Comparison of ENCODE assay signal across 21 cellular contexts in genomic region chr12:129871991-129872969, GRCh38. TPM values are rescaled to one million over a fixed set of nuclear protein-coding genes. Genes with fewer than 3 reads are reported as not detected.
DNase-seq lines count a peak whose midpoint lies in the region; TF ChIP-seq lines count a peak whose summit lies in the region.
"Had no signal": no experiment of that assay in that cellular context is flagged by ENCODE, and none has a peak within 500 bp of the region (broad histone marks: within the 10 kb centered on the region; RNA-seq: fewer than 3 reads in every experiment).

No MANE protein-coding gene starts in this region.

- H3K79me1 ChIP-seq in neuronal stem cell (ENCODE audit: low read depth, low read length): no peaks in the 10 kb centered on the region

- no CpG with 5 or more reads among the region's 19 CpGs for WGBS in neuronal stem cell (ENCODE audit: extremely low coverage in 2 of 2, insufficient read length in 2 of 2, insufficient replicate concordance in 1 of 2), 2 donors

- H3K4me2 ChIP-seq in neuronal stem cell (ENCODE audit: insufficient read depth, low read length, poor library complexity, severe bottlenecking): peak overlapping the region; percentile 22
- H3K4me2 ChIP-seq: KMS-11 had no signal

- H2BK15ac ChIP-seq in neuronal stem cell (ENCODE audit: low read length): no peak overlapping the region

- TF ChIP-seq CTCF in glutamatergic neuron (IDR thresholded peaks at IDR 0.05; ENCODE audit: partially characterized antibody, unreplicated experiment): no peak

- H2BK12ac ChIP-seq in neuronal stem cell (ENCODE audit: low read length): no peak overlapping the region

- no peak overlapping the region for H2BK5ac ChIP-seq in neuronal stem cell (ENCODE audit: low read length)

- H3K4me3 ChIP-seq in HUES6 (ENCODE audit: low read depth, low read length) (peak overlapping the region; percentile 30), neuronal stem cell (ENCODE audit: low read length in 2 of 2) (no peak overlapping the region)
- H3K4me3 ChIP-seq: thyroid gland had no signal

- no peak overlapping the region for H3K14ac ChIP-seq in neuronal stem cell (ENCODE audit: low read length)

- H4K91ac ChIP-seq in neuronal stem cell (ENCODE audit: low read depth, low read length, poor library complexity): no peak overlapping the region

- peak overlapping the region; percentile 69 for H3K27ac ChIP-seq in HUES6 (ENCODE audit: low read depth, low read length)
- no peak overlapping the region for H3K27ac ChIP-seq in neuronal stem cell (replicated peaks; ENCODE audit: low read length)
- H3K27ac ChIP-seq: KMS-11, thyroid gland had no signal

- H2AK5ac ChIP-seq in neuronal stem cell (ENCODE audit: low read depth, low read length): no peak overlapping the region

- H3K9ac ChIP-seq in HUES6 (ENCODE audit: low read length) (peak overlapping the region; percentile 56), neuronal stem cell (ENCODE audit: low read depth, low read length, poor library complexity) (no peak overlapping the region)
- H3K9ac ChIP-seq: KMS-11 had no signal

- no peaks in the 10 kb centered on the region for H3K27me3 ChIP-seq in HUES6 (ENCODE audit: control insufficient read depth, insufficient read depth, low read length)
- peaks cover 0 to 29% (median 13%) of the 10 kb centered on the region in 3 experiments for H3K27me3 ChIP-seq in neuronal stem cell (ENCODE audit: control insufficient read depth in 3 of 3, insufficient read depth in 3 of 3, low read depth in 1 of 3, low read length in 3 of 3)
- H3K27me3 ChIP-seq: thyroid gland had no signal

- no peak overlapping the region for H3K23ac ChIP-seq in neuronal stem cell (ENCODE audit: low read depth, low read length, poor library complexity)

- no peak overlapping the region for H2AFZ ChIP-seq in neuronal stem cell (ENCODE audit: low read length)

- H2BK120ac ChIP-seq in neuronal stem cell (ENCODE audit: low read depth, low read length): no peak overlapping the region

- peaks cover 2% of the 10 kb centered on the region for H3K27me3 Mint-ChIP-seq in glutamatergic neuron (ENCODE audit: unreplicated experiment)

- H3K9me3 Mint-ChIP-seq in glutamatergic neuron (ENCODE audit: unreplicated experiment): peaks cover 11% of the 10 kb centered on the region
- H3K9me3 Mint-ChIP-seq: immature natural killer cell had no signal

- peak overlapping the region; percentile 12 for H3K27ac Mint-ChIP-seq in glutamatergic neuron (ENCODE audit: unreplicated experiment)
- H3K27ac Mint-ChIP-seq: immature natural killer cell; naive thymus-derived CD8-positive, alpha-beta T cell; stimulated activated effector memory CD8-positive, alpha-beta T cell treated with anti-CD3 and anti-CD28 coated beads, Interleukin-12 subunit alpha, Interleukin-12 subunit beta, amount 100 ng/mL, for 72 hours had no signal

- DNase-seq in NCI-H526 treated with DMSO at 0.1 percent for 48 hours (lab: John Stamatoyannopoulos, UW): peak; percentile 10
- DNase-seq in glutamatergic neuron: no peak
- DNase-seq in neuronal stem cell (ENCODE audit: low spot score): peak; percentile 82
- no peak for DNase-seq in NAMALWA (ENCODE audit: low spot score)
- DNase-seq in activated gamma-delta T cell treated with Interleukin-2 at 50 U/mL for 16 hours: no peak
- DNase-seq in germinal center (ENCODE audit: low spot score): no peak
- DNase-seq: activated CD8-positive, alpha-beta memory T cell treated with anti-CD3 and anti-CD28 coated beads, Interleukin-2, amount 50 U/mL, for 4 hours; activated gamma-delta T cell; DMS 273 treated with DMSO at 0.1 percent for 48 hours; foreskin melanocyte; immature natural killer cell; mammary epithelial cell; naive thymus-derived CD8-positive, alpha-beta T cell; NCI-H1105 treated with DMSO at 0.1 percent for 48 hours; T1000; thyroid gland had no signal

- no peak overlapping the region for H4K8ac ChIP-seq in neuronal stem cell (ENCODE audit: low read depth, low read length)

- H3K18ac ChIP-seq in neuronal stem cell (ENCODE audit: low read length): no peak overlapping the region

- H3K9me3 ChIP-seq in HUES6 (ENCODE audit: control insufficient read depth, insufficient read depth, low read depth, low read length) (no peaks in the 10 kb centered on the region), neuronal stem cell (replicated peaks in 1 of 2; ENCODE audit: control insufficient read depth in 2 of 2, insufficient read depth in 1 of 2, low read depth in 1 of 2, low read length in 2 of 2) (no peaks in the 10 kb centered on the region)
- H3K9me3 ChIP-seq: thyroid gland had no signal

- H3K4me1 Mint-ChIP-seq in glutamatergic neuron (ENCODE audit: low read depth, unreplicated experiment): peaks cover 6% of the 10 kb centered on the region
- H3K4me1 Mint-ChIP-seq: immature natural killer cell; naive thymus-derived CD8-positive, alpha-beta T cell; stimulated activated effector memory CD8-positive, alpha-beta T cell treated with anti-CD3 and anti-CD28 coated beads, Interleukin-12 subunit alpha, Interleukin-12 subunit beta, amount 100 ng/mL, for 72 hours had no signal

- no peaks in the 10 kb centered on the region for H3K36me3 Mint-ChIP-seq in glutamatergic neuron (ENCODE audit: unreplicated experiment)
- H3K36me3 Mint-ChIP-seq: immature natural killer cell; stimulated activated effector memory CD8-positive, alpha-beta T cell treated with anti-CD3 and anti-CD28 coated beads, Interleukin-12 subunit alpha, Interleukin-12 subunit beta, amount 100 ng/mL, for 72 hours had no signal

- peaks cover 56% of the 10 kb centered on the region for H3K4me1 ChIP-seq in HUES6 (ENCODE audit: control insufficient read depth, insufficient read depth, low read length)
- H3K4me1 ChIP-seq in neuronal stem cell (ENCODE audit: control insufficient read depth in 2 of 2, insufficient read depth in 1 of 2, low read depth in 1 of 2, low read length in 2 of 2): peaks cover 9 to 19% of the 10 kb centered on the region in 2 donors
- H3K4me1 ChIP-seq: thyroid gland had no signal

- H3K36me3 ChIP-seq in HUES6 (ENCODE audit: control insufficient read depth, insufficient read depth, low read length) (no peaks in the 10 kb centered on the region), neuronal stem cell (replicated peaks in 1 of 2; ENCODE audit: control insufficient read depth in 2 of 2, insufficient read depth in 2 of 2, low read length in 2 of 2) (no peaks in the 10 kb centered on the region)
- H3K36me3 ChIP-seq: thyroid gland had no signal

- no peak overlapping the region for H3K4ac ChIP-seq in neuronal stem cell (ENCODE audit: low read length)

- H3K4me3 Mint-ChIP-seq in glutamatergic neuron (ENCODE audit: unreplicated experiment): peak overlapping the region; percentile 30
- H3K4me3 Mint-ChIP-seq: immature natural killer cell; stimulated activated effector memory CD8-positive, alpha-beta T cell treated with anti-CD3 and anti-CD28 coated beads, Interleukin-12 subunit alpha, Interleukin-12 subunit beta, amount 100 ng/mL, for 72 hours had no signal

RNA-seq across cellular contexts. Expression of gene TMEM132D, which starts 31.5 kb away (rescaled TPM):
- 16.5 TPM for total RNA-seq in glutamatergic neuron (ENCODE audit: unreplicated experiment)
- 0.04 TPM for polyA plus RNA-seq in neuronal stem cell (2013, experiment 1 of 2)
- 0.03 TPM for polyA plus RNA-seq in neuronal stem cell (2013, experiment 2 of 2)
- total RNA-seq: mammary epithelial cell; naive thymus-derived CD8-positive, alpha-beta T cell; NCI-H460; pulmonary artery endothelial cell; thyroid gland had no signal
- polyA plus RNA-seq: mammary epithelial cell; naive thymus-derived CD8-positive, alpha-beta T cell had no signal

Comparison
In these comparisons a context has a peak if more than half of its experiments do, and no peak if none do; other contexts are left out.
1. DNase-seq: peak in NCI-H526 treated with DMSO at 0.1 percent for 48 hours (single experiment) and neuronal stem cell (single experiment); none in glutamatergic neuron (single experiment), NAMALWA (single experiment), activated gamma-delta T cell treated with Interleukin-2 at 50 U/mL for 16 hours (single experiment) and germinal center (single experiment).